In genomic region chr11:8867856-8868705, GRCh38 we compare ENCODE assay signal across 15 cellular contexts. TPM values are rescaled to one million over a fixed set of nuclear protein-coding genes. Genes with fewer than 3 reads are reported as not detected.
DNase-seq lines count a peak whose midpoint lies in the region; ATAC-seq and TF ChIP-seq lines count a peak whose summit lies in the region.
"Had no signal": no experiment of that assay in that cellular context is flagged by ENCODE, and none has a peak within 500 bp of the region (broad histone marks: within the 10 kb centered on the region; RNA-seq: fewer than 3 reads in every experiment).

No MANE protein-coding gene starts in this region.

- no TSS peak for BruUV-seq in PC-3 (replicated peaks; lab: Mats Ljungman, UMichigan)

- H2BK12ac ChIP-seq in H9 (ENCODE audit: insufficient read length, low read depth, low read length), result no peak overlapping the region

- H4K5ac ChIP-seq in H9 (ENCODE audit: insufficient read length, low read depth, low read length), result no peak overlapping the region

- H3K36me3 Mint-ChIP-seq in H9 (ENCODE audit: insufficient read depth in 1 of 3, low read depth in 3 of 3), result peaks cover 0 to 2% (median 0%) of the 10 kb centered on the region in 3 experiments; a peak in 1 of 7 replicates
- H3K36me3 Mint-ChIP-seq: stimulated activated effector memory CD8-positive, alpha-beta T cell treated with anti-CD3 and anti-CD28 coated beads, Interleukin-12 subunit alpha, Interleukin-12 subunit beta, amount 100 ng/mL, for 72 hours had no signal

- CTCF ChIA-PET in HEK293 (lab: Yijun Ruan, JAX), result interaction anchor here (0.7 kb wide), 2 partner anchors 316 to 1785 kb away, joined by 3 read pairs; no protein-coding TSS in a partner anchor
- CTCF ChIA-PET in PC-3 (lab: Charles Lee), result no interaction called here

- H3K4me1 ChIP-seq in HEK293 (ENCODE audit: control insufficient read depth, insufficient read depth, low read length) (peaks cover 2% of the 10 kb centered on the region), adipocyte (ENCODE audit: control insufficient read depth, insufficient read depth, low read length) (peaks cover 39% of the 10 kb centered on the region), stomach (peaks cover 11 to 69% (median 35%) of the 10 kb centered on the region in 4 donors), H9 (ENCODE audit: insufficient read depth, low read length) (no peaks in the 10 kb centered on the region), PC-3 (ENCODE audit: insufficient read depth, low read length) (peaks cover 10% of the 10 kb centered on the region)

- H3K27ac Mint-ChIP-seq in H9, result no peak overlapping the region
- H3K27ac Mint-ChIP-seq: stimulated activated effector memory CD8-positive, alpha-beta T cell treated with anti-CD3 and anti-CD28 coated beads, Interleukin-12 subunit alpha, Interleukin-12 subunit beta, amount 100 ng/mL, for 72 hours had no signal

- H3K27ac ChIP-seq in HEK293 (ENCODE audit: extremely low read depth, low read depth, low read length), result no peak overlapping the region
- H3K27ac ChIP-seq in stomach, result peak overlapping the region in 3 of 5 donors; percentile 40 to 95 (median 94)
- H3K27ac ChIP-seq in H9 (ENCODE audit: insufficient read length, low read depth, low read length), result no peak overlapping the region
- no peak overlapping the region for H3K27ac ChIP-seq in PC-3 (ENCODE audit: low read length)
- H3K27ac ChIP-seq: VCaP had no signal

- H2AFZ ChIP-seq in H9 (ENCODE audit: low read length) (no peak overlapping the region), PC-3 (ENCODE audit: low read length) (no peak overlapping the region)

- DNase-seq in adipocyte (ENCODE audit: low read depth) (peak; percentile 90), fibroblast of the conjunctiva (ENCODE audit: low read depth) (peak; percentile 37), stomach (no peak), H7 (no peak), NCI-H187 treated with DMSO at 0.1 percent for 48 hours (lab: John Stamatoyannopoulos, UW) (no peak), H9 (no peak), PC-3 (no peak)
- DNase-seq: activated T-cell treated with anti-CD3 and anti-CD28 coated beads, Interleukin-2, amount 50 U/mL, for 4 hours; caudate nucleus; heart right ventricle; NCI-H146 had no signal

- intact Hi-C loops in stomach (cut with DNase I; ENCODE audit: low total_unique reads), result no loop called here
- intact Hi-C loops in PC-3 (cut with micrococcal nuclease), result no loop called here

- H4K8ac ChIP-seq in H9 (replicated peaks; ENCODE audit: insufficient read length, low read depth, low read length), result no peak overlapping the region

- TF ChIP-seq POLR2A in stomach (IDR thresholded peaks at IDR 0.05), result no peak

- H4K91ac ChIP-seq in H9 (ENCODE audit: insufficient read length, low read depth, low read length), result no peak overlapping the region

- H3K36me3 ChIP-seq in HEK293 (ENCODE audit: control insufficient read depth in 2 of 2, insufficient read depth in 1 of 2, low read length in 2 of 2), result no peaks in the 10 kb centered on the region
- no peaks in the 10 kb centered on the region for H3K36me3 ChIP-seq in adipocyte (ENCODE audit: control insufficient read depth, insufficient read depth, low read length, severe bottlenecking)
- no peaks in the 10 kb centered on the region for H3K36me3 ChIP-seq in stomach
- no peaks in the 10 kb centered on the region for H3K36me3 ChIP-seq in H7 (replicated peaks; ENCODE audit: control insufficient read depth, insufficient read depth, low read length)
- H3K36me3 ChIP-seq in PC-3 (ENCODE audit: low read depth, low read length), result no peaks in the 10 kb centered on the region
- H3K36me3 ChIP-seq: HAP-1, heart right ventricle had no signal

- H3K18ac ChIP-seq in H9 (ENCODE audit: insufficient read length, low read depth, low read length), result no peak overlapping the region

- no peaks in the 10 kb centered on the region for H3F3A ChIP-seq in PC-3 (ENCODE audit: low read length, unreplicated experiment)

- H3K9ac ChIP-seq in adipocyte (ENCODE audit: low read length), result no peak overlapping the region
- H3K9ac ChIP-seq in H9 (ENCODE audit: extremely low read depth, insufficient read length, low read length), result no peak overlapping the region
- no peak overlapping the region for H3K9ac ChIP-seq in PC-3 (ENCODE audit: low read length)

- H3K79me1 ChIP-seq in H9 (ENCODE audit: insufficient read depth, low read depth, low read length, poor library complexity, severe bottlenecking), result no peaks in the 10 kb centered on the region

- H3K14ac ChIP-seq in H9 (ENCODE audit: insufficient read depth, low read length), result no peak overlapping the region

- peaks cover 28 to 34% of the 10 kb centered on the region in 2 experiments for H3K4me1 Mint-ChIP-seq in H9
- H3K4me1 Mint-ChIP-seq: stimulated activated effector memory CD8-positive, alpha-beta T cell treated with anti-CD3 and anti-CD28 coated beads, Interleukin-12 subunit alpha, Interleukin-12 subunit beta, amount 100 ng/mL, for 72 hours had no signal

- H2AK5ac ChIP-seq in H9 (ENCODE audit: insufficient read length, low read length), result no peak overlapping the region

- H4K20me1 ChIP-seq in H9 (ENCODE audit: control insufficient read depth, insufficient read depth, insufficient read length), result no peaks in the 10 kb centered on the region
- no peaks in the 10 kb centered on the region for H4K20me1 ChIP-seq in PC-3 (ENCODE audit: low read length)

- no peaks in the 10 kb centered on the region for H3K9me3 Mint-ChIP-seq in H9
- H3K9me3 Mint-ChIP-seq: activated T-cell treated with anti-CD3 and anti-CD28 coated beads, Interleukin-2, amount 50 U/mL, for 4 hours; stimulated activated effector memory CD8-positive, alpha-beta T cell treated with anti-CD3 and anti-CD28 coated beads, Interleukin-12 subunit alpha, Interleukin-12 subunit beta, amount 100 ng/mL, for 72 hours had no signal

- no peak overlapping the region for H3K23ac ChIP-seq in H9 (ENCODE audit: insufficient read length, low read depth, low read length)

- no peak overlapping the region for H3K4me2 ChIP-seq in H9 (ENCODE audit: insufficient read depth, insufficient read length, low read length)
- H3K4me2 ChIP-seq in PC-3 (ENCODE audit: low read length), result no peak overlapping the region

- H3K9me3 ChIP-seq in HEK293 (ENCODE audit: control insufficient read depth, insufficient read depth, low read depth, low read length), result no peaks in the 10 kb centered on the region
- H3K9me3 ChIP-seq in adipocyte (ENCODE audit: control insufficient read depth, low read length), result no peaks in the 10 kb centered on the region
- no peaks in the 10 kb centered on the region for H3K9me3 ChIP-seq in stomach
- no peaks in the 10 kb centered on the region for H3K9me3 ChIP-seq in H9 (ENCODE audit: control insufficient read depth, low read depth, low read length)
- H3K9me3 ChIP-seq in PC-3 (ENCODE audit: low read length), result no peaks in the 10 kb centered on the region
- H3K9me3 ChIP-seq: HAP-1, heart right ventricle had no signal

- H3K56ac ChIP-seq in H9 (ENCODE audit: insufficient read length, low read depth, low read length), result no peak overlapping the region

- H3K27me3 ChIP-seq in adipocyte (replicated peaks; ENCODE audit: control insufficient read depth, insufficient read depth, low read length), result no peaks in the 10 kb centered on the region
- H3K27me3 ChIP-seq in stomach, result peaks cover 0 to 12% (median 9%) of the 10 kb centered on the region in 3 donors
- H3K27me3 ChIP-seq in H7 (ENCODE audit: control insufficient read depth, insufficient read depth, low read length), result no peaks in the 10 kb centered on the region
- no peaks in the 10 kb centered on the region for H3K27me3 ChIP-seq in H9 (ENCODE audit: insufficient read depth, low read length)
- no peaks in the 10 kb centered on the region for H3K27me3 ChIP-seq in PC-3 (ENCODE audit: low read length)

- H3K4ac ChIP-seq in H9 (ENCODE audit: low read depth, low read length), result no peak overlapping the region

- no peaks in the 10 kb centered on the region for H3K9me2 ChIP-seq in PC-3 (replicated peaks; ENCODE audit: low read length)

- POLR2A ChIA-PET in HEK293 (lab: Yijun Ruan, JAX) (interaction anchor here (0.8 kb wide), 1 partner anchor 128 kb away, joined by 3 read pairs; no protein-coding TSS in a partner anchor), PC-3 (lab: Charles Lee; ENCODE audit: unreplicated experiment) (no interaction called here)

- 68 to 78% (median 72%) methylated on average over 7 of the region's 7 CpGs for WGBS in stomach, 5 donors
- no CpG with 5 or more reads among the region's 7 CpGs for WGBS in H9 (ENCODE audit: extremely low coverage, insufficient read length, low lambda C conversion rate)

- TF ChIP-seq EP300 in stomach (IDR thresholded peaks at IDR 0.05), result no peak

- no peak overlapping the region for H2BK5ac ChIP-seq in H9 (ENCODE audit: insufficient read length, low read length)

- H2BK20ac ChIP-seq in H9 (ENCODE audit: low read depth, low read length, poor library complexity, severe bottlenecking), result no peak overlapping the region

- no peak for TF ChIP-seq CTCF in HEK293 (tag by site-specific recombination; IDR thresholded peaks at IDR 0.05)
- no peak for TF ChIP-seq CTCF in stomach (IDR thresholded peaks at IDR 0.05)
- no peak for TF ChIP-seq CTCF in H9 (conservative IDR thresholded peaks at IDR 0.05)
- TF ChIP-seq CTCF in PC-3 (conservative IDR thresholded peaks at IDR 0.05; ENCODE audit: low read depth, low read length), result no peak

- H3K27me3 Mint-ChIP-seq in H9 (ENCODE audit: low read depth), result peaks cover 5% of the 10 kb centered on the region; the same call in 1 of the 2 replicates

- H2BK120ac ChIP-seq in H9 (ENCODE audit: low read depth, low read length, poor library complexity, severe bottlenecking), result no peak overlapping the region

- H3K4me3 ChIP-seq in HEK293 (ENCODE audit: low read depth, low read length), result no peak overlapping the region
- no peak overlapping the region for H3K4me3 ChIP-seq in adipocyte (ENCODE audit: low read length)
- H3K4me3 ChIP-seq in stomach, result no peak overlapping the region
- H3K4me3 ChIP-seq in H7 (ENCODE audit: insufficient read depth, low read depth, low read length), result no peak overlapping the region
- H3K4me3 ChIP-seq in PC-3 (ENCODE audit: low read length), result no peak overlapping the region
- H3K4me3 ChIP-seq: HAP-1 had no signal

- no peak overlapping the region for H3T11ph ChIP-seq in H9 (ENCODE audit: low read length)

- peaks cover 6% of the 10 kb centered on the region for H3K23me2 ChIP-seq in H9 (ENCODE audit: insufficient read length, low read depth, low read length, poor library complexity, severe bottlenecking)

- no peak overlapping the region for H3K4me3 Mint-ChIP-seq in H9
- H3K4me3 Mint-ChIP-seq: activated T-cell treated with anti-CD3 and anti-CD28 coated beads, Interleukin-2, amount 50 U/mL, for 4 hours; stimulated activated effector memory CD8-positive, alpha-beta T cell treated with anti-CD3 and anti-CD28 coated beads, Interleukin-12 subunit alpha, Interleukin-12 subunit beta, amount 100 ng/mL, for 72 hours had no signal

- H2BK15ac ChIP-seq in H9 (ENCODE audit: low read depth, low read length), result no peak overlapping the region

- H3K79me2 ChIP-seq in H9 (ENCODE audit: insufficient read depth, low read length) (no peaks in the 10 kb centered on the region), PC-3 (ENCODE audit: low read length) (no peaks in the 10 kb centered on the region)

- no peak for ATAC-seq in PC-3
- ATAC-seq: activated T-cell treated with anti-CD3 and anti-CD28 coated beads, Interleukin-2, amount 50 U/mL, for 4 hours; heart right ventricle; stimulated activated effector memory CD8-positive, alpha-beta T cell treated with anti-CD3 and anti-CD28 coated beads, Interleukin-12 subunit alpha, Interleukin-12 subunit beta, amount 100 ng/mL, for 72 hours had no signal

RNA-seq across cellular contexts. Expression of gene AKIP1, which starts 42.9 kb away (rescaled TPM):
- total RNA-seq in stomach (10 to 100 TPM in 3 of 5 donors, under 1 TPM in 1, not detected in 1; 0.89 to 21.1 (median 17.9) TPM), H9 (2021) (21.0 and 22.3 TPM in 2 replicates), PC-3 (2014; rRNA removed) (25.3 and 29.5 TPM in 2 replicates)
- polyA plus RNA-seq in stomach, result 10 to 100 TPM; 16.8 to 26.8 (median 23.4) TPM
- total RNA-seq in H7 (2014; rRNA removed; shearing (Covaris generic)), result 41.8 and 50.3 TPM in 2 replicates

Comparison
In these comparisons a context has a peak if more than half of its experiments do, and no peak if none do; other contexts are left out.
1. H3K27ac ChIP-seq: peak in stomach (3 of 5); none in HEK293 (single experiment), H9 (single experiment) and PC-3 (single experiment).
2. DNase-seq: peak in adipocyte (single experiment) and fibroblast of the conjunctiva (single experiment); none in stomach (single experiment), H7 (single experiment), NCI-H187 treated with DMSO at 0.1 percent for 48 hours (single experiment), H9 (single experiment) and PC-3 (single experiment).